In the genomic region with DNA sequence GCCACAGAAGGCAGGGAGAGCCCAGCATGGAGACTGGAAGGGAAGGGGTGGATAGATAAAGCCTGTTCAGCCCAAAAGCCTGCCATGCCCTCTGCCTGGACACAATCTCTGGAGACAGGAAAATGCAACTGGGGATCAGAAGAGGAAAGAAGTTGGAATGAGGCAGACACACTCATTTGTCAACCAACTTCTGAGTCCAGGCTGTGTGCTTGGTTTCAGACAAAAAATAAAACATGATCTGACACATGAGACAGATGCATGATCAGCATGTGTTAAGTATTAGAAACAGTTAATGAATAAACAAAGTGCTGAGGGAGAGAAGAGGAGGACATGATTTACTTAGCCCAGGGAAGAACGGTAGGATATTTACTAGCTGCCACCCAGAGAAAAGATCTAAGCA, we compare ENCODE assay signal across 15 cellular contexts. TPM values are rescaled to one million over a fixed set of nuclear protein-coding genes. Genes with fewer than 3 reads are reported as not detected.
A peak's percentile ranks its signal among the peaks of the same experiment; 100 is the strongest.
DNase-seq lines count a peak whose midpoint lies in the region; ATAC-seq and TF ChIP-seq lines count a peak whose summit lies in the region.
"Had no signal": no experiment of that assay in that cellular context is flagged by ENCODE, and none has a peak within 500 bp of the region (broad histone marks: within the 10 kb centered on the region; RNA-seq: fewer than 3 reads in every experiment).

No MANE protein-coding gene starts in this region.

- H3K4me1 ChIP-seq in mammary epithelial cell (ENCODE audit: insufficient read depth, low read length) (no peaks in the 10 kb centered on the region), skeletal muscle satellite cell (ENCODE audit: control insufficient read depth, insufficient read depth, low read length) (peaks cover 21% of the 10 kb centered on the region)

- dilution Hi-C loops in mammary epithelial cell (cut with HindIII; ENCODE audit: low sequenced_read_pairs) = no loop called here

- H2AFZ ChIP-seq in mammary epithelial cell (ENCODE audit: low read depth, low read length) = peak overlapping the region; percentile 40

- peaks cover 15% of the 10 kb centered on the region for H3K36me3 Mint-ChIP-seq in Calu3 (ENCODE audit: insufficient read depth, unreplicated experiment)

- no peaks in the 10 kb centered on the region for H3K9me3 Mint-ChIP-seq in Calu3 (ENCODE audit: low read depth, unreplicated experiment)
- H3K9me3 Mint-ChIP-seq: activated CD4-positive, alpha-beta T cell treated with anti-CD3 and anti-CD28 coated beads, Interleukin-2, amount 10 ng/mL, durations not matched to agents 7 days and 5 days; activated T-cell treated with anti-CD3 and anti-CD28 coated beads, Interleukin-2, amount 50 U/mL, for 4 hours; T-helper 2 cell treated with Interferon-gamma antibody and Interleukin-4, amounts not matched to agents 5 μg/mL and 100 μg/mL, for 36 hours had no signal

- WGBS in mammary epithelial cell (ENCODE audit: low coverage, missing lambda C conversion rate) = 86% methylated on average over 1 of the region's 1 CpG

- no peak overlapping the region for H3K27ac Mint-ChIP-seq in Calu3 (ENCODE audit: unreplicated experiment)
- H3K27ac Mint-ChIP-seq: activated CD4-positive, alpha-beta T cell treated with anti-CD3 and anti-CD28 coated beads, Interleukin-2, amount 10 ng/mL, durations not matched to agents 7 days and 5 days; T-helper 2 cell treated with Interferon-gamma antibody and Interleukin-4, amounts not matched to agents 5 μg/mL and 100 μg/mL, for 36 hours had no signal

- in situ Hi-C loops in mammary epithelial cell (cut with MboI; ENCODE audit: low sequenced_read_pairs in 2 of 2) = no loop called here

- H3K27me3 ChIP-seq in mammary epithelial cell (ENCODE audit: insufficient read depth, low read length) = no peaks in the 10 kb centered on the region
- no peaks in the 10 kb centered on the region for H3K27me3 ChIP-seq in skeletal muscle satellite cell (ENCODE audit: control insufficient read depth, insufficient read depth, low read length)

- H3K4me3 Mint-ChIP-seq in Calu3 (ENCODE audit: low read depth, unreplicated experiment) = no peak overlapping the region
- H3K4me3 Mint-ChIP-seq: activated CD4-positive, alpha-beta T cell treated with anti-CD3 and anti-CD28 coated beads, Interleukin-2, amount 10 ng/mL, durations not matched to agents 7 days and 5 days; activated T-cell treated with anti-CD3 and anti-CD28 coated beads, Interleukin-2, amount 50 U/mL, for 4 hours; T-helper 2 cell treated with Interferon-gamma antibody and Interleukin-4, amounts not matched to agents 5 μg/mL and 100 μg/mL, for 36 hours had no signal

- H3K27me3 Mint-ChIP-seq in Calu3 (ENCODE audit: unreplicated experiment) = no peaks in the 10 kb centered on the region

- H3K4me2 ChIP-seq in mammary epithelial cell (ENCODE audit: insufficient read depth, low read depth, low read length) = no peak overlapping the region
- H3K4me2 ChIP-seq in skeletal muscle satellite cell (ENCODE audit: low read length) = peak overlapping the region; percentile 6

- H3K27ac ChIP-seq in mammary epithelial cell (ENCODE audit: insufficient read depth, low read depth, low read length) = no peak overlapping the region

- CTCF ChIA-PET in Calu3 (lab: Charles Lee) = no interaction called here
- CTCF ChIA-PET in mammary epithelial cell (lab: Charles Lee; ENCODE audit: low non-redundant PET) = no interaction called here

- TF ChIP-seq CTCF in Calu3 (IDR thresholded peaks at IDR 0.05; ENCODE audit: unreplicated experiment) (no peak), mammary epithelial cell (conservative IDR thresholded peaks at IDR 0.05 in 1 of 2, IDR thresholded peaks at IDR 0.05 in 1 of 2; ENCODE audit: extremely low read depth in 1 of 2, insufficient read depth in 1 of 2, low read depth in 1 of 2, low read length in 2 of 2) (no peak)

- DNase-seq in Calu3 = no peak
- no peak for DNase-seq in mammary epithelial cell
- DNase-seq in left kidney (ENCODE audit: low read depth, low spot score) = peak; percentile 43
- no peak for DNase-seq in activated CD8-positive, alpha-beta memory T cell treated with anti-CD3 and anti-CD28 coated beads, Interleukin-2, amount 50 U/mL, for 4 hours
- no peak for DNase-seq in GOT3 (lab: John Stamatoyannopoulos, UW)
- no peak for DNase-seq in NCI-H524 (lab: John Stamatoyannopoulos, UW)
- DNase-seq: activated CD4-positive, alpha-beta T cell treated with anti-CD3 and anti-CD28 coated beads, Interleukin-2, amount 10 ng/mL, durations not matched to agents 7 days and 5 days; activated T-cell treated with anti-CD3 and anti-CD28 coated beads, Interleukin-2, amount 50 U/mL, for 4 hours; DMS 273 treated with DMSO at 0.1 percent for 48 hours; NCI-H1092 treated with DMSO at 0.1 percent for 48 hours; SIG-M5; stimulated activated CD4-positive, alpha-beta T cell treated with anti-CD3 and anti-CD28 coated beads, Interleukin-2, amount 100 ng/mL, for 48 hours had no signal

- H3K4me1 Mint-ChIP-seq in Calu3 (ENCODE audit: low read depth, unreplicated experiment) = no peaks in the 10 kb centered on the region
- H3K4me1 Mint-ChIP-seq: activated CD4-positive, alpha-beta T cell treated with anti-CD3 and anti-CD28 coated beads, Interleukin-2, amount 10 ng/mL, durations not matched to agents 7 days and 5 days had no signal

- no peaks in the 10 kb centered on the region for H4K20me1 ChIP-seq in mammary epithelial cell (ENCODE audit: insufficient read depth, low read length)

- ATAC-seq in HG02938 (IDR thresholded peaks at IDR 0.05; ENCODE audit: unreplicated experiment) = no peak

- BruUV-seq in Calu3 (replicated peaks; lab: Mats Ljungman, UMichigan) (TSS peak; percentile 25), mammary epithelial cell (replicated peaks; lab: Mats Ljungman, UMichigan) (no TSS peak)

- peaks cover 6% of the 10 kb centered on the region for H3K36me3 ChIP-seq in mammary epithelial cell (ENCODE audit: insufficient read depth, low read length)
- peaks cover 28% of the 10 kb centered on the region for H3K36me3 ChIP-seq in skeletal muscle satellite cell (ENCODE audit: insufficient read depth, low read length)

- intact Hi-C loops in Calu3 (cut with micrococcal nuclease; ENCODE audit: unreplicated experiment) (no loop called here), mammary epithelial cell (cut with micrococcal nuclease) (no loop called here)

- H3K9ac ChIP-seq in mammary epithelial cell (ENCODE audit: insufficient read depth, low read length) (no peak overlapping the region), skeletal muscle satellite cell (ENCODE audit: low read depth, low read length) (no peak overlapping the region)

- no peaks in the 10 kb centered on the region for H3K79me2 ChIP-seq in mammary epithelial cell (ENCODE audit: insufficient read depth, low read length)

- H3K9me3 ChIP-seq in mammary epithelial cell (replicated peaks; ENCODE audit: insufficient read depth, low read length) (no peaks in the 10 kb centered on the region), skeletal muscle satellite cell (replicated peaks; ENCODE audit: low read length) (no peaks in the 10 kb centered on the region)

- H3K4me3 ChIP-seq in mammary epithelial cell (replicated peaks in 1 of 3; ENCODE audit: insufficient read depth in 1 of 3, low read depth in 2 of 3, low read length in 3 of 3) (no peak overlapping the region), skeletal muscle satellite cell (ENCODE audit: low read length) (no peak overlapping the region)

RNA-seq across cellular contexts. Expression of a gene that starts 0.8 kb away (rescaled TPM):
- total RNA-seq in Calu3 (2022) = 0.71 and 1.5 TPM in 2 replicates
- total RNA-seq in mammary epithelial cell = under 1 TPM; 0.24 to 0.33 TPM
- 0.01 TPM for polyA plus RNA-seq in mammary epithelial cell
- not detected for polyA minus RNA-seq in mammary epithelial cell
- total RNA-seq in skeletal muscle satellite cell (2012; rRNA removed) = 7.0 and 10.9 TPM in 2 replicates

RNA-seq across cellular contexts. Expression of a gene that starts 9.6 kb away (rescaled TPM):
- total RNA-seq in Calu3 (2022) (91.9 and 98.7 TPM in 2 replicates), mammary epithelial cell (10 to 100 TPM; 63.7 to 93.1 TPM)
- polyA plus RNA-seq in mammary epithelial cell = 61.8 TPM
- 18.6 TPM for polyA minus RNA-seq in mammary epithelial cell
- 74.3 and 81.3 TPM in 2 replicates for total RNA-seq in skeletal muscle satellite cell (2012; rRNA removed)

RNA-seq across cellular contexts. Expression of a gene that starts 16.4 kb away (rescaled TPM):
- total RNA-seq in Calu3 (2022) = 16.4 and 21.3 TPM in 2 replicates
- 1 to 10 TPM; 5.3 to 8.7 TPM for total RNA-seq in mammary epithelial cell
- polyA plus RNA-seq in mammary epithelial cell = 9.2 TPM
- 21.4 TPM for polyA minus RNA-seq in mammary epithelial cell
- total RNA-seq in skeletal muscle satellite cell (2012; rRNA removed) = 5.6 and 6.3 TPM in 2 replicates

RNA-seq across cellular contexts. Expression of a gene that starts 17.0 kb away (rescaled TPM):
- 10.4 and 11.4 TPM in 2 replicates for total RNA-seq in Calu3 (2022)
- 10 to 100 TPM in 1 of 2 donors, 1 to 10 TPM in 1; 4.0 to 11.5 TPM for total RNA-seq in mammary epithelial cell
- 11.8 TPM for polyA plus RNA-seq in mammary epithelial cell
- 2.1 TPM for polyA minus RNA-seq in mammary epithelial cell
- total RNA-seq in skeletal muscle satellite cell (2012; rRNA removed) = 5.9 and 7.4 TPM in 2 replicates

RNA-seq across cellular contexts. Expression of a gene that starts 18.7 kb away (rescaled TPM):
- 71.5 and 88.0 TPM in 2 replicates for total RNA-seq in Calu3 (2022)
- total RNA-seq in mammary epithelial cell = 10 to 100 TPM; 30.0 to 44.2 TPM
- 58.9 TPM for polyA plus RNA-seq in mammary epithelial cell
- 147 TPM for polyA minus RNA-seq in mammary epithelial cell
- 32.1 and 33.0 TPM in 2 replicates for total RNA-seq in skeletal muscle satellite cell (2012; rRNA removed)
